9 cellular contexts compared by ENCODE assay signal in genomic region chr7:140655511-140656408, GRCh38. TPM values are rescaled to one million over a fixed set of nuclear protein-coding genes. Genes with fewer than 3 reads are reported as not detected.
DNase-seq lines count a peak whose midpoint lies in the region; ATAC-seq and TF ChIP-seq lines count a peak whose summit lies in the region.
"Had no signal": no experiment of that assay in that cellular context is flagged by ENCODE, and none has a peak within 500 bp of the region (broad histone marks: within the 10 kb centered on the region; RNA-seq: fewer than 3 reads in every experiment).

No MANE protein-coding gene starts in this region.

- CTCF ChIA-PET in CD4-positive, alpha-beta T cell (lab: Charles Lee): no interaction called here

- peaks cover 18% of the 10 kb centered on the region for H3K4me1 ChIP-seq in OCI-LY3 (ENCODE audit: low read length)
- peaks cover 0 to 25% (median 17%) of the 10 kb centered on the region in 4 donors for H3K4me1 ChIP-seq in sigmoid colon

- no peaks in the 10 kb centered on the region for H3K9me3 ChIP-seq in CD4-positive, alpha-beta T cell (ENCODE audit: control insufficient read depth, low read length)
- H3K9me3 ChIP-seq in OCI-LY3 (ENCODE audit: insufficient read depth, low read length) (no peaks in the 10 kb centered on the region), sigmoid colon (no peaks in the 10 kb centered on the region)
- H3K9me3 ChIP-seq: ovary had no signal

- H3K79me2 ChIP-seq in OCI-LY3 (ENCODE audit: low read length): no peaks in the 10 kb centered on the region

- no peak for TF ChIP-seq CTCF in CD4-positive, alpha-beta T cell (IDR thresholded peaks at IDR 0.05)
- no peak for TF ChIP-seq CTCF in OCI-LY3 (IDR thresholded peaks at IDR 0.05; ENCODE audit: low read depth, low read length)
- TF ChIP-seq CTCF in sigmoid colon (IDR thresholded peaks at IDR 0.05): no peak

- H3K4me1 Mint-ChIP-seq in CD4-positive, alpha-beta T cell (ENCODE audit: low read depth): peaks cover 18% of the 10 kb centered on the region
- peaks cover 17 to 22% of the 10 kb centered on the region in 2 donors for H3K4me1 Mint-ChIP-seq in effector memory CD8-positive, alpha-beta T cell (ENCODE audit: low read depth in 2 of 2)

- H3K36me3 ChIP-seq in OCI-LY3 (replicated peaks; ENCODE audit: low read depth, low read length): no peaks in the 10 kb centered on the region
- H3K36me3 ChIP-seq in sigmoid colon: no peaks in the 10 kb centered on the region
- H3K36me3 ChIP-seq: ovary had no signal

- no peaks in the 10 kb centered on the region for H3K36me3 Mint-ChIP-seq in CD4-positive, alpha-beta T cell (ENCODE audit: low read depth)
- no peaks in the 10 kb centered on the region for H3K36me3 Mint-ChIP-seq in effector memory CD8-positive, alpha-beta T cell (ENCODE audit: insufficient read depth)

- H3K4me3 ChIP-seq in OCI-LY3 (ENCODE audit: low read length): peak overlapping the region; percentile 56
- H3K4me3 ChIP-seq in sigmoid colon: peak overlapping the region in 1 of 4 donors; percentile 35

- intact Hi-C loops in CD4-positive, alpha-beta T cell (cut with DNase I, micrococcal nuclease): loop anchor here in 1 of 2 experiments (10.0 kb wide), 1 partner anchor 359 kb away; the partner anchor contains the start of gene MRPS33
- intact Hi-C loops in sigmoid colon (cut with DNase I): no loop called here

- WGBS in sigmoid colon, 2 donors: 93 to 94% methylated on average over 16 of the region's 16 CpGs

- TF ChIP-seq EP300 in sigmoid colon (IDR thresholded peaks at IDR 0.05): no peak

- H3K27me3 ChIP-seq in CD4-positive, alpha-beta T cell (ENCODE audit: control insufficient read depth, insufficient read depth, low read length): no peaks in the 10 kb centered on the region
- H3K27me3 ChIP-seq in OCI-LY3 (ENCODE audit: low read depth, low read length) (0 out of 2 replicates have a peak, but pooled peaks cover 12% of the 10 kb centered on the region), sigmoid colon (no peaks in the 10 kb centered on the region)
- H3K27me3 ChIP-seq: ovary had no signal

- H3K27ac Mint-ChIP-seq in CD4-positive, alpha-beta T cell: peak overlapping the region; percentile 76
- peak overlapping the region; percentile 57 to 87 for H3K27ac Mint-ChIP-seq in effector memory CD8-positive, alpha-beta T cell

- no peak overlapping the region; the same call in 1 of the 2 replicates for H3K9ac ChIP-seq in OCI-LY3 (ENCODE audit: low read length)

- H4K20me1 ChIP-seq in OCI-LY3 (ENCODE audit: insufficient read depth, low read length): no peaks in the 10 kb centered on the region

- H3K4me3 Mint-ChIP-seq in CD4-positive, alpha-beta T cell: peak overlapping the region; percentile 82
- H3K4me3 Mint-ChIP-seq in effector memory CD8-positive, alpha-beta T cell: peak overlapping the region; percentile 73 to 80

- peak in 1 of 10 experiments; percentile 14 for DNase-seq in CD4-positive, alpha-beta T cell
- no peak for DNase-seq in effector memory CD8-positive, alpha-beta T cell
- DNase-seq in sigmoid colon: peak; percentile 47
- no peak for DNase-seq in COLO668 (lab: John Stamatoyannopoulos, UW; ENCODE audit: unreplicated experiment)

- no peak overlapping the region for H2AFZ ChIP-seq in OCI-LY3 (ENCODE audit: low read depth, low read length)

- POLR2A ChIA-PET in CD4-positive, alpha-beta T cell (lab: Charles Lee): interaction anchor here (1.0 kb wide), 1 partner anchor 168 kb away, joined by 3 read pairs; no protein-coding TSS in a partner anchor

- no peak overlapping the region for H3K27ac ChIP-seq in CD4-positive, alpha-beta T cell (ENCODE audit: low read depth, low read length)
- H3K27ac ChIP-seq in OCI-LY3 (ENCODE audit: low read length) (no peak overlapping the region), sigmoid colon (peak overlapping the region; percentile 64 to 73 (median 69))
- H3K27ac ChIP-seq: ovary had no signal

- no peak for TF ChIP-seq POLR2A in sigmoid colon (IDR thresholded peaks at IDR 0.05)

- H3K9me3 Mint-ChIP-seq in CD4-positive, alpha-beta T cell: no peaks in the 10 kb centered on the region
- no peaks in the 10 kb centered on the region for H3K9me3 Mint-ChIP-seq in effector memory CD8-positive, alpha-beta T cell

- ATAC-seq in CD4-positive, alpha-beta T cell (ENCODE audit: poor library complexity): no peak
- ATAC-seq in effector memory CD8-positive, alpha-beta T cell (replicated peaks): no peak
- no peak for ATAC-seq in GM18867 (IDR thresholded peaks at IDR 0.05; ENCODE audit: unreplicated experiment)
- no peak for ATAC-seq in GM19035 (IDR thresholded peaks at IDR 0.05; ENCODE audit: unreplicated experiment)
- ATAC-seq in HG03442 (IDR thresholded peaks at IDR 0.05; ENCODE audit: unreplicated experiment): no peak

- H3K27me3 Mint-ChIP-seq in CD4-positive, alpha-beta T cell: peaks cover 37% of the 10 kb centered on the region
- peaks cover 17 to 31% of the 10 kb centered on the region in 2 donors for H3K27me3 Mint-ChIP-seq in effector memory CD8-positive, alpha-beta T cell

- H3K4me2 ChIP-seq in OCI-LY3 (ENCODE audit: low read length): peak overlapping the region; percentile 73

RNA-seq across cellular contexts. Expression of gene DENND2A, which starts 15.1 kb away (rescaled TPM):
- not detected for total RNA-seq in CD4-positive, alpha-beta T cell
- 10 to 100 TPM in 3 of 4 donors, 1 to 10 TPM in 1; 7.6 to 38.8 (median 13.6) TPM for total RNA-seq in sigmoid colon
- polyA plus RNA-seq in sigmoid colon: 10 to 100 TPM in 1 of 3 donors, 1 to 10 TPM in 2; 6.2 to 22.2 (median 7.2) TPM

RNA-seq across cellular contexts. Expression of gene ADCK2, which starts 17.0 kb away (rescaled TPM):
- 10 to 100 TPM; 14.8 to 15.7 TPM for total RNA-seq in CD4-positive, alpha-beta T cell
- 10 to 100 TPM; 20.1 to 22.1 (median 20.8) TPM for total RNA-seq in sigmoid colon
- 10 to 100 TPM; 14.8 to 24.0 (median 15.6) TPM for polyA plus RNA-seq in sigmoid colon

RNA-seq across cellular contexts. Expression of gene NDUFB2, which starts 40.7 kb away (rescaled TPM):
- 10 to 100 TPM; 73.7 to 84.4 TPM for total RNA-seq in CD4-positive, alpha-beta T cell
- 100 to 1,000 TPM; 170 to 377 (median 267) TPM for total RNA-seq in sigmoid colon
- 100 to 1,000 TPM; 397 to 979 (median 712) TPM for polyA plus RNA-seq in sigmoid colon

Comparison
In these comparisons a context has a peak if more than half of its experiments do, and no peak if none do; other contexts are left out.
1. H3K27ac ChIP-seq: peak in sigmoid colon (4 of 4); none in CD4-positive, alpha-beta T cell (single experiment) and OCI-LY3 (single experiment).
2. RNA of gene DENND2A, which starts 15.1 kb away (total RNA-seq): 7.6 to 38.8 TPM in sigmoid colon; not detected in CD4-positive, alpha-beta T cell; every median in the first group is over 4 times any median in the second.